Comparison of ENCODE assay signal across 1 cellular context in the genomic region with DNA sequence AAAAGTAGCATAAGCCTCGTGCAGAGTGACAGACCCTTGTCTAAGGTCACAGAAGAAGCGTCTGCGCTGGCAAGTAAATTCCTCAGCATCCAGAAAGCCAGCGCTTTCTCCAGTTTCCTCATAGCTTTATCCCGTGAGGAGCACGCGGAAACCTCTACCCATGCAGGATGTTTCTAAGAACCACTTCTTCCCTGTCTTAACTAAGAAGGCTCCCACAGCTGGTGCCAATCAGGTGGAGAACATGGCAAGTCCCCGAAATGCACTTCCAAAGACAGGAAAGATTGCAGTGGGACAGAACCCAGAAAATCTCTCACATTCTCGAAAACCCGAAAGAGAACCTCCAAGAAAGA.
TF ChIP-seq lines count a peak whose summit lies in the region.

No MANE protein-coding gene starts in this region.

TF ChIP-seq in GM12878, 131 proteins besides CTCF, POLR2A, EP300 and RAD21:
- TF ChIP-seq, protein P1, sequence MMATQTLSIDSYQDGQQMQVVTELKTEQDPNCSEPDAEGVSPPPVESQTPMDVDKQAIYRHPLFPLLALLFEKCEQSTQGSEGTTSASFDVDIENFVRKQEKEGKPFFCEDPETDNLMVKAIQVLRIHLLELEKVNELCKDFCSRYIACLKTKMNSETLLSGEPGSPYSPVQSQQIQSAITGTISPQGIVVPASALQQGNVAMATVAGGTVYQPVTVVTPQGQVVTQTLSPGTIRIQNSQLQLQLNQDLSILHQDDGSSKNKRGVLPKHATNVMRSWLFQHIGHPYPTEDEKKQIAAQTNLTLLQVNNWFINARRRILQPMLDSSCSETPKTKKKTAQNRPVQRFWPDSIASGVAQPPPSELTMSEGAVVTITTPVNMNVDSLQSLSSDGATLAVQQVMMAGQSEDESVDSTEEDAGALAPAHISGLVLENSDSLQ (IDR thresholded peaks at IDR 0.05): peak; percentile 31; the same call in 1 of the 2 replicates
- TF ChIP-seq RELA (IDR thresholded peaks at IDR 0.05; ENCODE audit: borderline replicate concordance, partially characterized antibody): no peak
- TF ChIP-seq CREM (IDR thresholded peaks at IDR 0.05; ENCODE audit: low read depth): no peak
- TF ChIP-seq, protein P2, sequence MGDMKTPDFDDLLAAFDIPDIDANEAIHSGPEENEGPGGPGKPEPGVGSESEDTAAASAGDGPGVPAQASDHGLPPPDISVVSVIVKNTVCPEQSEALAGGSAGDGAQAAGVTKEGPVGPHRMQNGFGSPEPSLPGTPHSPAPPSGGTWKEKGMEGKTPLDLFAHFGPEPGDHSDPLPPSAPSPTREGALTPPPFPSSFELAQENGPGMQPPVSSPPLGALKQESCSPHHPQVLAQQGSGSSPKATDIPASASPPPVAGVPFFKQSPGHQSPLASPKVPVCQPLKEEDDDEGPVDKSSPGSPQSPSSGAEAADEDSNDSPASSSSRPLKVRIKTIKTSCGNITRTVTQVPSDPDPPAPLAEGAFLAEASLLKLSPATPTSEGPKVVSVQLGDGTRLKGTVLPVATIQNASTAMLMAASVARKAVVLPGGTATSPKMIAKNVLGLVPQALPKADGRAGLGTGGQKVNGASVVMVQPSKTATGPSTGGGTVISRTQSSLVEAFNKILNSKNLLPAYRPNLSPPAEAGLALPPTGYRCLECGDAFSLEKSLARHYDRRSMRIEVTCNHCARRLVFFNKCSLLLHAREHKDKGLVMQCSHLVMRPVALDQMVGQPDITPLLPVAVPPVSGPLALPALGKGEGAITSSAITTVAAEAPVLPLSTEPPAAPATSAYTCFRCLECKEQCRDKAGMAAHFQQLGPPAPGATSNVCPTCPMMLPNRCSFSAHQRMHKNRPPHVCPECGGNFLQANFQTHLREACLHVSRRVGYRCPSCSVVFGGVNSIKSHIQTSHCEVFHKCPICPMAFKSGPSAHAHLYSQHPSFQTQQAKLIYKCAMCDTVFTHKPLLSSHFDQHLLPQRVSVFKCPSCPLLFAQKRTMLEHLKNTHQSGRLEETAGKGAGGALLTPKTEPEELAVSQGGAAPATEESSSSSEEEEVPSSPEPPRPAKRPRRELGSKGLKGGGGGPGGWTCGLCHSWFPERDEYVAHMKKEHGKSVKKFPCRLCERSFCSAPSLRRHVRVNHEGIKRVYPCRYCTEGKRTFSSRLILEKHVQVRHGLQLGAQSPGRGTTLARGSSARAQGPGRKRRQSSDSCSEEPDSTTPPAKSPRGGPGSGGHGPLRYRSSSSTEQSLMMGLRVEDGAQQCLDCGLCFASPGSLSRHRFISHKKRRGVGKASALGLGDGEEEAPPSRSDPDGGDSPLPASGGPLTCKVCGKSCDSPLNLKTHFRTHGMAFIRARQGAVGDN (IDR thresholded peaks at IDR 0.05): 0 out of 2 replicates have a peak, but pooled peaks have one; percentile 21
- TF ChIP-seq PML (IDR thresholded peaks at IDR 0.05; ENCODE audit: low read length): no peak; the same call in 1 of the 2 replicates
- TF ChIP-seq GATAD2B (conservative IDR thresholded peaks at IDR 0.05; ENCODE audit: low read depth): no peak
